20 cellular contexts compared by ENCODE assay signal in genomic region chr18:74368901-74369705, GRCh38. TPM values are rescaled to one million over a fixed set of nuclear protein-coding genes. Genes with fewer than 3 reads are reported as not detected.
DNase-seq lines count a peak whose midpoint lies in the region; ATAC-seq and TF ChIP-seq lines count a peak whose summit lies in the region.
"Had no signal": no experiment of that assay in that cellular context is flagged by ENCODE, and none has a peak within 500 bp of the region (broad histone marks: within the 10 kb centered on the region; RNA-seq: fewer than 3 reads in every experiment).

No MANE protein-coding gene starts in this region.

- H3K9ac ChIP-seq in adipocyte (ENCODE audit: low read length), result no peak overlapping the region
- H3K9ac ChIP-seq: GM23248 had no signal

- intact Hi-C loops in right lobe of liver (cut with DNase I), result no loop called here
- intact Hi-C loops in stomach (cut with DNase I; ENCODE audit: low total_unique reads), result loop anchor here (10.0 kb wide), 1 partner anchor 106 kb away; no protein-coding TSS in a partner anchor

- DNase-seq in activated CD8-positive, alpha-beta memory T cell treated with anti-CD3 and anti-CD28 coated beads for 24 hours, result peak; percentile 59
- DNase-seq in activated CD8-positive, alpha-beta memory T cell treated with anti-CD3 and anti-CD28 coated beads, Interleukin-2, amount 50 U/mL, for 4 hours, result no peak
- DNase-seq in adipocyte (ENCODE audit: low read depth), result no peak
- DNase-seq in right lobe of liver, result peak; percentile 64 to 85 (median 78)
- DNase-seq in stomach, result no peak
- DNase-seq in NCI-H774 (lab: John Stamatoyannopoulos, UW), result no peak
- DNase-seq: activated B cell treated with CpG ODN at 0.5 μM for 24 hours; COR-L47; erythroblast; GF-D8; heart right ventricle; NCI-H1092; nephron progenitor cell; right cardiac atrium; stimulated activated CD4-positive, alpha-beta T cell treated with anti-CD3 and anti-CD28 coated beads, Interleukin-4, amount 100 ng/mL, for 4 hours had no signal

- no peaks in the 10 kb centered on the region for H3K36me3 ChIP-seq in adipocyte (ENCODE audit: control insufficient read depth, insufficient read depth, low read length, severe bottlenecking)
- no peaks in the 10 kb centered on the region for H3K36me3 ChIP-seq in right lobe of liver
- no peaks in the 10 kb centered on the region for H3K36me3 ChIP-seq in stomach
- H3K36me3 ChIP-seq: heart right ventricle had no signal

- no peak for TF ChIP-seq CTCF in right lobe of liver (IDR thresholded peaks at IDR 0.05)
- no peak for TF ChIP-seq CTCF in stomach (IDR thresholded peaks at IDR 0.05)

- peak overlapping the region; percentile 66 to 86 (median 86) for H3K27ac ChIP-seq in right lobe of liver
- no peak overlapping the region for H3K27ac ChIP-seq in stomach
- H3K27ac ChIP-seq: A549, GM23248 had no signal

- no peaks in the 10 kb centered on the region for H3K9me3 ChIP-seq in adipocyte (ENCODE audit: control insufficient read depth, low read length)
- H3K9me3 ChIP-seq in right lobe of liver, result no peaks in the 10 kb centered on the region
- no peaks in the 10 kb centered on the region for H3K9me3 ChIP-seq in stomach
- H3K9me3 ChIP-seq: A549, heart right ventricle had no signal

- H3K4me1 ChIP-seq in adipocyte (ENCODE audit: control insufficient read depth, insufficient read depth, low read length) (peaks cover 12% of the 10 kb centered on the region), right lobe of liver (peaks cover 0 to 20% (median 0%) of the 10 kb centered on the region in 4 donors), stomach (peaks cover 0 to 6% (median 0%) of the 10 kb centered on the region in 4 donors)
- H3K4me1 ChIP-seq: A549 had no signal

- no peak for TF ChIP-seq EP300 in stomach (IDR thresholded peaks at IDR 0.05)

- WGBS in right lobe of liver (ENCODE audit: insufficient coverage, low coverage, low lambda C conversion rate, missing lambda C conversion rate), result 17% methylated on average over 13 of the region's 13 CpGs
- 10 to 26% (median 22%) methylated on average over 13 of the region's 13 CpGs for WGBS in stomach, 5 donors

- H3K4me3 ChIP-seq in adipocyte (ENCODE audit: low read length) (peak overlapping the region; percentile 61), right lobe of liver (peak overlapping the region; percentile 20 to 39 (median 26)), stomach (peak overlapping the region in 3 of 4 donors; percentile 3 to 30 (median 7))
- H3K4me3 ChIP-seq: A549, GM23248, heart right ventricle had no signal

- ATAC-seq in right lobe of liver (peak; percentile 82 to 89 (median 84)), GM19455 (IDR thresholded peaks at IDR 0.05; ENCODE audit: unreplicated experiment) (no peak), GM21390 (IDR thresholded peaks at IDR 0.05; ENCODE audit: unreplicated experiment) (no peak)
- ATAC-seq: A549 had no signal

- H3K27me3 ChIP-seq in adipocyte (replicated peaks; ENCODE audit: control insufficient read depth, insufficient read depth, low read length) (no peaks in the 10 kb centered on the region), right lobe of liver (no peaks in the 10 kb centered on the region), stomach (no peaks in the 10 kb centered on the region)
- H3K27me3 ChIP-seq: heart right ventricle had no signal

- TF ChIP-seq POLR2A in right lobe of liver (IDR thresholded peaks at IDR 0.05), result peak; percentile 53
- no peak for TF ChIP-seq POLR2A in stomach (IDR thresholded peaks at IDR 0.05)

RNA-seq across cellular contexts. Expression of gene C18orf63, which starts 53.5 kb away (rescaled TPM):
- total RNA-seq in right lobe of liver, result not detected
- not detected for total RNA-seq in stomach
- not detected for polyA plus RNA-seq in stomach
- total RNA-seq: activated B cell treated with CpG ODN at 0.5 μM for 24 hours, chondrocyte, GM23248, heart right ventricle, right cardiac atrium had no signal
- polyA plus RNA-seq: A549, GM23248, heart right ventricle, right cardiac atrium had no signal

Comparison
In these comparisons a context has a peak if more than half of its experiments do, and no peak if none do; other contexts are left out.
1. DNase-seq: peak in activated CD8-positive, alpha-beta memory T cell treated with anti-CD3 and anti-CD28 coated beads for 24 hours (single experiment) and right lobe of liver (3 of 3); none in activated CD8-positive, alpha-beta memory T cell treated with anti-CD3 and anti-CD28 coated beads, Interleukin-2, amount 50 U/mL, for 4 hours (single experiment), adipocyte (single experiment), stomach (single experiment) and NCI-H774 (single experiment).
2. H3K4me3 ChIP-seq: peak in every context shown above with its lines; median percentile 61 in adipocyte; 26 in right lobe of liver; 7 in stomach.
3. ATAC-seq: peak in right lobe of liver (4 of 4); none in GM19455 (single experiment) and GM21390 (single experiment).
4. H3K27ac ChIP-seq: peak in right lobe of liver (3 of 3); none in stomach (0 of 5).